ENCODE assay signal across 18 cellular contexts in genomic region chr20:57229490-57229889, GRCh38. TPM values are rescaled to one million over a fixed set of nuclear protein-coding genes. Genes with fewer than 3 reads are reported as not detected.
A peak's percentile ranks its signal among the peaks of the same experiment; 100 is the strongest.
DNase-seq lines count a peak whose midpoint lies in the region; ATAC-seq and TF ChIP-seq lines count a peak whose summit lies in the region.
"Had no signal": no experiment of that assay in that cellular context is flagged by ENCODE, and none has a peak within 500 bp of the region (broad histone marks: within the 10 kb centered on the region; RNA-seq: fewer than 3 reads in every experiment).

No MANE protein-coding gene starts in this region.

- no peak overlapping the region for H3K23ac ChIP-seq in mesendoderm (ENCODE audit: low read length)

- no peaks in the 10 kb centered on the region for H3K79me1 ChIP-seq in mesendoderm (ENCODE audit: low read length)

- H4K8ac ChIP-seq in mesendoderm (ENCODE audit: low read depth, low read length) = no peak overlapping the region

- BruUV-seq in PC-3 (replicated peaks; lab: Mats Ljungman, UMichigan) = no TSS peak

- H3K9ac ChIP-seq in PC-3 (ENCODE audit: low read length) (no peak overlapping the region), mesendoderm (ENCODE audit: low read length) (no peak overlapping the region)

- no peak overlapping the region for H2BK5ac ChIP-seq in mesendoderm (ENCODE audit: low read length)

- H2BK15ac ChIP-seq in mesendoderm (replicated peaks; ENCODE audit: low read depth) = no peak overlapping the region

- POLR2A ChIA-PET in PC-3 (lab: Charles Lee; ENCODE audit: unreplicated experiment) = no interaction called here

- DNase-seq in SIG-M5 treated with dmso at 0.1 percent for 504 hours (lab: John Stamatoyannopoulos, UW; ENCODE audit: unreplicated experiment) (peak; percentile 95), SIG-M5 (lab: John Stamatoyannopoulos, UW) (no peak), PC-3 (peak; percentile 33), mesendoderm (peak; percentile 28), ACHN (no peak), hepatic stellate cell (ENCODE audit: low spot score) (no peak)
- no peak for DNase-seq in activated CD4-positive, alpha-beta T cell treated with anti-CD3 and anti-CD28 coated beads, Interleukin-2, amount 50 U/mL, for 48 hours
- DNase-seq: 8988T, DMS153, EL, H9, KG1, NCI-H1436 treated with DMSO at 0.1 percent for 48 hours, NCI-H2081, SHP77 treated with DMSO at 0.1 percent for 48 hours had no signal

- 0 out of 2 replicates have a peak, but pooled peaks cover 5% of the 10 kb centered on the region for H3K4me1 ChIP-seq in PC-3 (ENCODE audit: insufficient read depth, low read length)
- no peaks in the 10 kb centered on the region for H3K4me1 ChIP-seq in mesendoderm (ENCODE audit: control insufficient read depth, low read depth, low read length)

- H3F3A ChIP-seq in PC-3 (ENCODE audit: low read length, unreplicated experiment) = no peaks in the 10 kb centered on the region

- no peak overlapping the region for H3K18ac ChIP-seq in mesendoderm (ENCODE audit: low read length)

- no peaks in the 10 kb centered on the region for H3K9me2 ChIP-seq in PC-3 (replicated peaks; ENCODE audit: low read length)

- no peak overlapping the region for H4K5ac ChIP-seq in mesendoderm (ENCODE audit: low read length)

- no peak for ATAC-seq in PC-3
- no peak for ATAC-seq in GM19463 (IDR thresholded peaks at IDR 0.05; ENCODE audit: unreplicated experiment)

- H2BK120ac ChIP-seq in mesendoderm (ENCODE audit: low read depth, low read length) = no peak overlapping the region

- H3K4me3 ChIP-seq in PC-3 (ENCODE audit: low read length) (no peak overlapping the region), mesendoderm (ENCODE audit: low read length) (no peak overlapping the region)

- H3K36me3 ChIP-seq in PC-3 (ENCODE audit: low read depth, low read length) = no peaks in the 10 kb centered on the region
- H3K36me3 ChIP-seq in mesendoderm (ENCODE audit: control insufficient read depth, insufficient read depth, low read length) = no peaks in the 10 kb centered on the region

- H3K79me2 ChIP-seq in PC-3 (ENCODE audit: low read length) (no peaks in the 10 kb centered on the region), mesendoderm (ENCODE audit: control insufficient read depth, insufficient read depth, low read length) (no peaks in the 10 kb centered on the region)

- H3K9me3 ChIP-seq in PC-3 (ENCODE audit: low read length) = no peaks in the 10 kb centered on the region

- H3K4me2 ChIP-seq in PC-3 (ENCODE audit: low read length) (peak overlapping the region; percentile 3; the same call in 1 of the 2 replicates), mesendoderm (ENCODE audit: low read length) (no peak overlapping the region)

- H3K27me3 ChIP-seq in PC-3 (ENCODE audit: low read length) (peaks cover 41% of the 10 kb centered on the region), mesendoderm (ENCODE audit: insufficient read depth, low read length, poor library complexity) (no peaks in the 10 kb centered on the region)

- intact Hi-C loops in PC-3 (cut with micrococcal nuclease) = no loop called here

- in situ Hi-C loops in ACHN (cut with HindIII; ENCODE audit: low pct_ligation_motif_present, low pct_unique_long_range_greater_than_20kb, low sequenced_read_pairs) = no loop called here

- no peak for TF ChIP-seq CTCF in PC-3 (conservative IDR thresholded peaks at IDR 0.05; ENCODE audit: low read depth, low read length)

- 0 out of 2 replicates have a peak overlapping the region, but pooled peaks have one; percentile 19 for H2AFZ ChIP-seq in PC-3 (ENCODE audit: low read length)

- H2AK5ac ChIP-seq in mesendoderm (ENCODE audit: low read length) = no peak overlapping the region

- CTCF ChIA-PET in PC-3 (lab: Charles Lee) = interaction anchor here (0.6 kb wide), 1 partner anchor 170 kb away, joined by 4 read pairs; no protein-coding TSS in a partner anchor

- no peaks in the 10 kb centered on the region for H4K20me1 ChIP-seq in PC-3 (ENCODE audit: low read length)

- no peak overlapping the region for H3K4ac ChIP-seq in mesendoderm (ENCODE audit: low read depth, low read length)

- no peak overlapping the region for H3K27ac ChIP-seq in PC-3 (ENCODE audit: low read length)
- no peak overlapping the region for H3K27ac ChIP-seq in mesendoderm (ENCODE audit: low read depth, low read length)
- H3K27ac ChIP-seq: HL-60 had no signal

- no peak overlapping the region for H3K56ac ChIP-seq in mesendoderm (ENCODE audit: low read length)

- no CpG with 5 or more reads among the region's 4 CpGs for WGBS in mesendoderm (ENCODE audit: extremely low coverage, insufficient coverage, low lambda C conversion rate)

RNA-seq across cellular contexts. Expression of gene BMP7, which starts 37.0 kb away (rescaled TPM):
- not detected in 2 replicates for total RNA-seq in PC-3 (2014; rRNA removed)
- 6.6 TPM for polyA plus RNA-seq in mesendoderm (2013, experiment 1 of 2)
- 6.4 TPM for polyA plus RNA-seq in mesendoderm (2013, experiment 2 of 2)
- polyA plus RNA-seq: BJ had no signal

Comparison
In these comparisons a context has a peak if more than half of its experiments do, and no peak if none do; other contexts are left out.
1. DNase-seq: peak in SIG-M5 treated with dmso at 0.1 percent for 504 hours (single experiment), PC-3 (single experiment) and mesendoderm (single experiment); none in SIG-M5 (single experiment), activated CD4-positive, alpha-beta T cell treated with anti-CD3 and anti-CD28 coated beads, Interleukin-2, amount 50 U/mL, for 48 hours (0 of 2), ACHN (single experiment) and hepatic stellate cell (single experiment).